In the genomic region with DNA sequence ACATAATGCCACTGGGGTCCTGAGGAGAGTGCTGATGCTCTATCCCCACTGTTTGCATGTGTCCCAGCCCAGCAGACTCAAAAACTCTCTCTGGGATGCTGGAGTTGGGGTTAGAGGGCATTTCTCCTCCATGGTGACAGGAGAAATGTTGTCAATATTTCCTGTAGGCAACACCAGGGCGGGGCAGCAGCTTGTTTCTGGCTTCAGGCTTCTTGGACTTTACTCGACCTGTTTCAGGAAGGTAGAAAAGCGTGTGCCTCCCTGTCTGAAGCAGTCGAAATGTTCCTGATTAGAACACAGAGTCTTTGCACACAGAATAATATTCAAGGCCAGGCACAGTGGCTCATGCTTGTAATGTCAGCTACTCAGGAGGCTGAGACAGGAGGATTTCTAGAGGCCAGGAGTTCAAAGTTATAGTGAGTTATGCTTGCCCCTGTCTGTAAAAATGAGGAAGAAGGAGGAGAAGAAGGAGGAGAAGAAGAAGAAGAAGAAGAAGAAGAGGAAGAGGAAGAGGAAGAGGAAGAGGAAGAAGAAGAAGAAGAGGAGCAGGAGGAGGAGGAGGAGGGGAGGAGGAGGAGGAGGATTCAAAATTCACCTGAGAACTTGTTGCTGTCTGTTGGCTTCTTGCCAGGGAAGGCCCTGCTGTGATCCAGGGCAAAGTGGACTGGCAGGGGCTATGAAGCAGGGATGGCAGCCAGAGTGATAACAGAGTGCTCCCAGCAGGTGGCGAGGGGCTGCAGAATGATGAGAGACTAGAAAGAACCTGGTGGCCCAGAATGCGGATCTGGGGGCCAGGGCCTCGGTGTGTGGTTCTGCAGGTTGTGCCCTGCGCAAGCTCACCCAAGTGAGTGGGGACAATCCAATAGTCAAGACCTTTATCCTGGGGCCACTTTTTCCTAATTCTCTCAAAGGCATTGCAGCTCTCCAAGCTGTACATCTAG, we compare ENCODE assay signal across 8 cellular contexts.
DNase-seq lines count a peak whose midpoint lies in the region; ATAC-seq and TF ChIP-seq lines count a peak whose summit lies in the region.
"Had no signal": no experiment of that assay in that cellular context is flagged by ENCODE, and none has a peak within 500 bp of the region (broad histone marks: within the 10 kb centered on the region; RNA-seq: fewer than 3 reads in every experiment).

No MANE protein-coding gene starts in this region.

- peak; percentile 4 for DNase-seq in DND-41
- peak; percentile 2 for DNase-seq in NCI-H69 (lab: John Stamatoyannopoulos, UW)
- no peak for DNase-seq in epithelial cell of proximal tubule (ENCODE audit: low read depth)
- DNase-seq in H7: no peak
- no peak for DNase-seq in GOT3 (lab: John Stamatoyannopoulos, UW)
- no peak for DNase-seq in COR-L47 (lab: John Stamatoyannopoulos, UW)
- DNase-seq: EL had no signal

- TF ChIP-seq CTCF in C4-2B (conservative IDR thresholded peaks at IDR 0.05) (no peak), DND-41 (IDR thresholded peaks at IDR 0.05; ENCODE audit: borderline replicate concordance, extremely low read depth, low read length, poor library complexity, severe bottlenecking) (peak; percentile 16), epithelial cell of proximal tubule (conservative IDR thresholded peaks at IDR 0.05; ENCODE audit: low read depth, low read length) (peak; percentile 29)

- H3K4me2 ChIP-seq in DND-41 (ENCODE audit: insufficient read depth, low read length): no peak overlapping the region

- H3K36me3 ChIP-seq in DND-41 (ENCODE audit: insufficient read depth, low read length): no peaks in the 10 kb centered on the region
- no peaks in the 10 kb centered on the region for H3K36me3 ChIP-seq in H7 (replicated peaks; ENCODE audit: control insufficient read depth, insufficient read depth, low read length)

- no peak for ATAC-seq in DND-41 (ENCODE audit: insufficient read depth, low read depth)

- no peaks in the 10 kb centered on the region for H3K4me1 ChIP-seq in DND-41 (ENCODE audit: insufficient read depth, low read length)

- H3K4me3 ChIP-seq in DND-41 (ENCODE audit: low read depth in 1 of 2, low read length in 2 of 2) (no peak overlapping the region), epithelial cell of proximal tubule (ENCODE audit: low read depth, low read length) (no peak overlapping the region), H7 (ENCODE audit: insufficient read depth, low read depth, low read length) (no peak overlapping the region)

- H3K9me3 ChIP-seq in DND-41 (ENCODE audit: insufficient read depth, low read length, severe bottlenecking): no peaks in the 10 kb centered on the region

- H3K79me2 ChIP-seq in DND-41 (ENCODE audit: insufficient read depth, low read length): no peaks in the 10 kb centered on the region

- peak overlapping the region; percentile 33; the same call in 1 of the 2 replicates for H3K27ac ChIP-seq in C4-2B
- H3K27ac ChIP-seq in DND-41 (ENCODE audit: low read length): no peak overlapping the region

- H3K9ac ChIP-seq in DND-41 (ENCODE audit: low read depth, low read length): no peak overlapping the region

- no peak overlapping the region for H2AFZ ChIP-seq in DND-41 (ENCODE audit: low read depth, low read length)

- H4K20me1 ChIP-seq in DND-41 (ENCODE audit: insufficient read depth, low read length): no peaks in the 10 kb centered on the region

- peaks cover 5% of the 10 kb centered on the region for H3K27me3 ChIP-seq in DND-41 (ENCODE audit: insufficient read depth, low read length, poor library complexity)
- H3K27me3 ChIP-seq in H7 (ENCODE audit: control insufficient read depth, insufficient read depth, low read length): no peaks in the 10 kb centered on the region

Comparison
In these comparisons a context has a peak if more than half of its experiments do, and no peak if none do; other contexts are left out.
1. DNase-seq: peak in DND-41 (single experiment) and NCI-H69 (single experiment); none in epithelial cell of proximal tubule (single experiment), H7 (single experiment), GOT3 (single experiment) and COR-L47 (single experiment).